ENCODE assay signal across 11 cellular contexts in the genomic region with DNA sequence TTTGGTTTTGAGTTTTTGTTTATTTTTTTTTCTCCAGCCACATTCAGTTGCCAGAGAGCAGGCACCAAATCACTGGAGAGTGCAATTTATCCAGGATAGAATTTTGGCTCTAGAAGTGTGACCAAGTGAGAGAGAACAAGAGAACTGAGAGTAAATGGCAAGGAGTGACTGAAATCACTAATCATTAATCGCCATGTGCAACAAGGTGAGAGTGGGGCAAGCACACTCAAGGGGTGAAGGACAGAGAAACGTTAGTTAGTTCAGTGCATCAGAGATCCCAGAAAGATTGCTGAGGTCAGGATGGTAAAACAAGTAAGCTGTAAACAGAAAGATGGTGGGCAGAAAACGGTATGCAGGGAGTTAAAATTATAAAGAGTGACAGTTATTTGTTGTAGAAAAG. TPM values are rescaled to one million over a fixed set of nuclear protein-coding genes. Genes with fewer than 3 reads are reported as not detected.
"Had no signal": no experiment of that assay in that cellular context is flagged by ENCODE, and none has a peak within 500 bp of the region (broad histone marks: within the 10 kb centered on the region; RNA-seq: fewer than 3 reads in every experiment).

No MANE protein-coding gene starts in this region.

- H3K9me3 Mint-ChIP-seq: HFFc6 had no signal

- FAIRE-seq: H1, H54, K562 had no signal

- ATAC-seq: GM23338, HCT116, K562 had no signal

- H3K4me3 ChIP-seq: GM23338, HAP-1, K562 had no signal

- H3K27ac Mint-ChIP-seq: GM23338, HFFc6 had no signal

- H3K27ac ChIP-seq: HL-60 had no signal

- H3K4me3 Mint-ChIP-seq: GM23338, HFFc6 had no signal

- H3K4me2 ChIP-seq: GM23338 had no signal

- H3K36me3 ChIP-seq: HAP-1 had no signal

- H2AFZ ChIP-seq: GM23338 had no signal

- DNase-seq: HFFc6, IMR-90, KG1 had no signal

RNA-seq across cellular contexts. Expression of gene ASIC5, which starts 17.8 kb away (rescaled TPM):
- total RNA-seq: GM23338, H1, HFFc6, HT1080, IMR-90, K562 had no signal
- polyA plus RNA-seq: GM23338, H1, IMR-90, K562 had no signal

RNA-seq across cellular contexts. Expression of gene TDO2, which starts 19.6 kb away (rescaled TPM):
- total RNA-seq: H1 had no signal
- polyA plus RNA-seq: GM23338 had no signal
